8 cellular contexts compared by ENCODE assay signal in genomic region chr2:191020221-191020741, GRCh38. TPM values are rescaled to one million over a fixed set of nuclear protein-coding genes. Genes with fewer than 3 reads are reported as not detected.
DNase-seq lines count a peak whose midpoint lies in the region; ATAC-seq, FAIRE-seq and TF ChIP-seq lines count a peak whose summit lies in the region.

No MANE protein-coding gene starts in this region.

- H3K27ac ChIP-seq in SK-N-MC (peak overlapping the region; percentile 81), pancreas (peak overlapping the region; percentile 70 to 96 (median 90)), tibial artery (peak overlapping the region; percentile 75 to 90)

- H3K27ac Mint-ChIP-seq in activated naive CD8-positive, alpha-beta T cell treated with anti-CD3 and anti-CD28 coated beads for 36 hours = no peak overlapping the region

- H3K36me3 ChIP-seq in SK-N-MC (ENCODE audit: insufficient read depth, low read length) (no peaks in the 10 kb centered on the region), pancreas (no peaks in the 10 kb centered on the region), tibial artery (no peaks in the 10 kb centered on the region)

- peaks cover 18% of the 10 kb centered on the region for H3K36me3 Mint-ChIP-seq in activated naive CD8-positive, alpha-beta T cell treated with anti-CD3 and anti-CD28 coated beads for 36 hours

- H3K4me3 ChIP-seq in SK-N-MC = peak overlapping the region; percentile 93
- peak overlapping the region; percentile 54 to 78 (median 68) for H3K4me3 ChIP-seq in pancreas
- H3K4me3 ChIP-seq in tibial artery = peak overlapping the region; percentile 68 to 77

- H3K9ac ChIP-seq in SK-N-MC (ENCODE audit: insufficient read length) = peak overlapping the region; percentile 83

- WGBS in pancreas, 2 donors = 0% methylated on average over 55 to 59 of the region's 59 CpGs

- peaks cover 7% of the 10 kb centered on the region for H3K9me3 Mint-ChIP-seq in activated naive CD8-positive, alpha-beta T cell treated with anti-CD3 and anti-CD28 coated beads for 36 hours

- H3K27me3 Mint-ChIP-seq in activated naive CD8-positive, alpha-beta T cell treated with anti-CD3 and anti-CD28 coated beads for 36 hours = no peaks in the 10 kb centered on the region

- intact Hi-C loops in Right ventricle myocardium inferior (cut with DNase I) (loop anchor here (2.0 kb wide), 1 partner anchor 139 kb away; the partner anchor contains the start of gene GLS), pancreas (cut with DNase I) (loop anchor here in 1 of 3 donors (10.0 kb wide), 1 partner anchor 235 kb away; no protein-coding TSS in a partner anchor), tibial artery (cut with DNase I; ENCODE audit: low total_unique reads) (no loop called here)

- no peaks in the 10 kb centered on the region for H3K27me3 ChIP-seq in pancreas
- H3K27me3 ChIP-seq in tibial artery = no peaks in the 10 kb centered on the region

- H3K9me3 ChIP-seq in SK-N-MC (ENCODE audit: low read depth, low read length) = no peaks in the 10 kb centered on the region
- no peaks in the 10 kb centered on the region for H3K9me3 ChIP-seq in pancreas
- H3K9me3 ChIP-seq in tibial artery = no peaks in the 10 kb centered on the region

- ATAC-seq in HG02610 (IDR thresholded peaks at IDR 0.05; ENCODE audit: unreplicated experiment) (peak; percentile 71), Right ventricle myocardium inferior (peak; percentile 99), pancreas (peak; percentile 96 to 99 (median 98))

- H3K4me3 Mint-ChIP-seq in activated naive CD8-positive, alpha-beta T cell treated with anti-CD3 and anti-CD28 coated beads for 36 hours = no peak overlapping the region

- DNase-seq in GM10266 (ENCODE audit: extremely low spot score) = peak; percentile 90
- DNase-seq in NCI-H1092 (lab: John Stamatoyannopoulos, UW) = peak; percentile 90
- peak; percentile 93 for DNase-seq in SK-N-MC (ENCODE audit: low read depth, low spot score)
- DNase-seq in activated naive CD8-positive, alpha-beta T cell treated with anti-CD3 and anti-CD28 coated beads for 36 hours = peak; percentile 98
- DNase-seq in Right ventricle myocardium inferior (ENCODE audit: missing footprints) = peak; percentile 96
- peak; percentile 91 to 98 (median 96) for DNase-seq in pancreas
- peak; percentile 91 to 97 for DNase-seq in tibial artery

- peaks cover 31% of the 10 kb centered on the region for H3K4me1 Mint-ChIP-seq in activated naive CD8-positive, alpha-beta T cell treated with anti-CD3 and anti-CD28 coated beads for 36 hours

- TF ChIP-seq CTCF in GM10266 (IDR thresholded peaks at IDR 0.05; ENCODE audit: control insufficient read depth, insufficient read depth, low read depth, missing control alignments) (no peak), pancreas (IDR thresholded peaks at IDR 0.05) (no peak), tibial artery (IDR thresholded peaks at IDR 0.05) (peak in 1 of 2 experiments; percentile 41)

- FAIRE-seq in pancreas (lab: Jason Lieb, UNC) = no peak

- H3K4me1 ChIP-seq in pancreas = peaks cover 0 to 17% (median 7%) of the 10 kb centered on the region in 3 donors
- H3K4me1 ChIP-seq in tibial artery = peaks cover 0 to 14% (median 6%) of the 10 kb centered on the region in 4 donors

RNA-seq across cellular contexts. Expression of gene STAT1, which starts 6.3 kb away (rescaled TPM):
- total RNA-seq in activated naive CD8-positive, alpha-beta T cell treated with anti-CD3 and anti-CD28 coated beads for 36 hours = 100 to 1,000 TPM; 383 to 389 TPM
- 35.5 TPM for total RNA-seq in Right ventricle myocardium inferior
- total RNA-seq in pancreas = 10 to 100 TPM; 16.5 to 51.8 (median 28.6) TPM
- 10 to 100 TPM in 1 of 2 donors, 1 to 10 TPM in 1; 8.2 to 18.2 TPM for polyA plus RNA-seq in pancreas

Comparison
In these comparisons a context has a peak if more than half of its experiments do, and no peak if none do; other contexts are left out.
1. Peak in every context shown above with its lines: DNase-seq, ATAC-seq, H3K4me3 ChIP-seq and H3K27ac ChIP-seq.
2. RNA of gene STAT1, which starts 6.3 kb away (total RNA-seq): 383 to 389 TPM in activated naive CD8-positive, alpha-beta T cell treated with anti-CD3 and anti-CD28 coated beads for 36 hours; 35.5 TPM in Right ventricle myocardium inferior (single experiment) and 16.5 to 51.8 TPM in pancreas; every median in the first group is over 4 times any median in the second.